20 cellular contexts compared by ENCODE assay signal in the genomic region with DNA sequence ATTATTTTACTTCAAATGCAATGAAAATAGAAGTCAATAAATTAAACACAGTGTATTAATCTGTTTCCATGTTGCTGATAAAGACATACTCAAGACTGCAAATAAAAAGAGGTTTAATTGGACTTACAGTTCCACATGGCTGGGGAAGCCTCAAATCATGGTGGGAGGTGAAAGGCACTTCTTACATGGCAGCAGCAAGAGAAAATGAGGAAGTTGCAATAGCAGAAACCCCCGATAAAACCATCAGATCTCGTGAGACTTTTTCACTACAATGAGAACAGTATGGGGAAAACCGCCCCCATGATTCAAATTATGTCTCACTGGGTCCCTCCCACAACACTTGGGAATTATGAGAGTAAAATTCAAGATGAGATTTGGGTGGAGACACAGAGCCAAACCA.
"Had no signal": no experiment of that assay in that cellular context is flagged by ENCODE, and none has a peak within 500 bp of the region (broad histone marks: within the 10 kb centered on the region; RNA-seq: fewer than 3 reads in every experiment).

No MANE protein-coding gene starts in this region.

- ATAC-seq: mucosa of descending colon; naive thymus-derived CD4-positive, alpha-beta T cell; natural killer cell treated with Interleukin-12 subunit alpha and Interleukin-12 subunit beta and Interleukin-15 and Interleukin-18, amount 100 ng/mL, for 72 hours; right lobe of liver; stimulated activated naive B cell treated with anti-CD40 and anti-IgM and Interleukin-4, amounts not matched to agents 10 μg/mL and 1 μg/mL and 100 μg/mL, for 72 hours; stimulated activated naive CD8-positive, alpha-beta T cell treated with anti-CD3 and anti-CD28 coated beads, Interleukin-15, Interleukin-2, amounts not matched to agents 100 U/mL and 50 U/mL, for 24 hours had no signal

- H3K27ac ChIP-seq: left ventricle myocardium inferior, ovary, right atrium auricular region, right lobe of liver, stomach, testis, thyroid gland, transverse colon, upper lobe of left lung, vagina had no signal

- DNase-seq: islet precursor cell; left ventricle myocardium inferior; midbrain; mucosa of descending colon; naive thymus-derived CD4-positive, alpha-beta T cell; ovary; right lobe of liver; stimulated activated CD4-positive, alpha-beta T cell treated with anti-CD3 and anti-CD28 coated beads, Interleukin-1b, Interleukin-23, amount 100 ng/mL, for 48 hours; stimulated activated CD4-positive, alpha-beta T cell treated with anti-CD3 and anti-CD28 coated beads, Interleukin-2, amount 100 ng/mL, for 48 hours; stimulated activated naive B cell treated with anti-CD40 and anti-IgM and Interleukin-4, amounts not matched to agents 10 μg/mL and 1 μg/mL and 100 μg/mL, for 72 hours; stimulated activated naive CD8-positive, alpha-beta T cell treated with anti-CD3 and anti-CD28 coated beads, Interleukin-15, Interleukin-2, amounts not matched to agents 100 U/mL and 50 U/mL, for 24 hours; stomach; testis; thyroid gland; transverse colon; upper lobe of left lung had no signal

- H3K4me3 ChIP-seq: left ventricle myocardium inferior, mucosa of descending colon, ovary, right atrium auricular region, right lobe of liver, smooth muscle cell, stomach, testis, thyroid gland, transverse colon, upper lobe of left lung, vagina had no signal

- H3K4me1 ChIP-seq: left ventricle myocardium inferior, right atrium auricular region, right lobe of liver, stomach, testis, thyroid gland, transverse colon, upper lobe of left lung, vagina had no signal

- H3K36me3 ChIP-seq: left ventricle myocardium inferior, ovary, right atrium auricular region, right lobe of liver, stomach, thyroid gland, transverse colon, upper lobe of left lung, vagina had no signal

- H3K27me3 ChIP-seq: ovary, right atrium auricular region, right lobe of liver, stomach, testis, thyroid gland, transverse colon, upper lobe of left lung, vagina had no signal

- H3K4me2 ChIP-seq: smooth muscle cell had no signal

- H3K9me3 ChIP-seq: left ventricle myocardium inferior, mucosa of descending colon, ovary, right atrium auricular region, right lobe of liver, stomach, testis, thyroid gland, transverse colon, upper lobe of left lung, vagina had no signal
